ENCODE assay signal across 17 cellular contexts in the genomic region with DNA sequence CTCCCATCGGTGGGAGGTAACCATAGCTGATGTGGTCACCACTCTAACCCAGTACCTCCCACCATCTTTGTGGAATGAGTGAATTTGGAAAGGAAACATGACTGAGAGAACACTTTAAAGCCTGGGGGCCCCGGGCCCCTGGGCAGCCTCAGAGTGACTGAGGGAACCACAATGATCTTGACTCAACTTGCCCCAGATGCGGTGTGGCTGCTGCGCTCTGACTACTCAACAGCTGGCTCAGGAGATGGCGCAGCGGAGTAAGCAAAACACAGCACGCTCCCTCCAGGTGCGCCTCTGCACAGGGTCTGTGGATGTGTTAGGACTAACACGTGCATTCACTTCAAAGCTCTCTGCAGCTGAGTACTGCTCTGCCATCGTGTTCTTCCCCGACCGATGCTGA. TPM values are rescaled to one million over a fixed set of nuclear protein-coding genes. Genes with fewer than 3 reads are reported as not detected.
A peak's percentile ranks its signal among the peaks of the same experiment; 100 is the strongest.
DNase-seq lines count a peak whose midpoint lies in the region; ATAC-seq, FAIRE-seq and TF ChIP-seq lines count a peak whose summit lies in the region.
"Had no signal": no experiment of that assay in that cellular context is flagged by ENCODE, and none has a peak within 500 bp of the region (broad histone marks: within the 10 kb centered on the region; RNA-seq: fewer than 3 reads in every experiment).

No MANE protein-coding gene starts in this region.

- H3K4me1 ChIP-seq in heart right ventricle: peaks cover 0 to 17% (median 7%) of the 10 kb centered on the region in 9 donors

- H3K27me3 ChIP-seq in heart right ventricle (no peaks in the 10 kb centered on the region), bronchial epithelial cell (ENCODE audit: control insufficient read depth, insufficient read depth, low read length) (no peaks in the 10 kb centered on the region)
- H3K27me3 ChIP-seq: MG63 had no signal

- POLR2A ChIA-PET in activated CD4-positive, alpha-beta memory T cell treated with anti-CD3 and anti-CD28 coated beads for 36 hours (lab: Charles Lee): no interaction called here
- POLR2A ChIA-PET in activated CD4-positive, alpha-beta memory T cell treated with anti-CD3 and anti-CD28 coated beads, Interleukin-2, amount 10 ng/mL, durations not matched to agents 7 days and 5 days (lab: Charles Lee): interaction anchor here (1.2 to 1.5 kb wide), 3 partner anchors 24 to 92 kb away, joined by 3 to 5 read pairs (median 4); a partner anchor contains a TSS

- TF ChIP-seq CTCF in heart right ventricle (IDR thresholded peaks at IDR 0.05): no peak
- TF ChIP-seq CTCF in bronchial epithelial cell (IDR thresholded peaks at IDR 0.05; ENCODE audit: insufficient read depth, low read length, severe bottlenecking): no peak
- no peak for TF ChIP-seq CTCF in type B pancreatic cell (conservative IDR thresholded peaks at IDR 0.05)

- FAIRE-seq in bronchial epithelial cell (lab: Jason Lieb, UNC): peak; percentile 40
- FAIRE-seq: RCC 7860 had no signal

- peaks cover 0 to 62% (median 0%) of the 10 kb centered on the region in 9 donors for H3K36me3 ChIP-seq in heart right ventricle
- H3K36me3 ChIP-seq in bronchial epithelial cell (ENCODE audit: control insufficient read depth, insufficient read depth, low read length): peaks cover 10% of the 10 kb centered on the region
- H3K36me3 ChIP-seq: MG63 had no signal

- intact Hi-C loops in activated CD4-positive, alpha-beta memory T cell treated with anti-CD3 and anti-CD28 coated beads for 36 hours (cut with micrococcal nuclease): no loop called here
- intact Hi-C loops in Right ventricle myocardium inferior (cut with DNase I): no loop called here
- intact Hi-C loops in heart right ventricle (cut with DNase I): loop anchor here in 3 of 10 donors (5.0 to 10.0 kb wide), 3 partner anchors 39 to 274 kb away; a partner anchor contains a TSS

- H3K36me3 Mint-ChIP-seq in activated CD4-positive, alpha-beta memory T cell treated with anti-CD3 and anti-CD28 coated beads for 36 hours: no peaks in the 10 kb centered on the region
- no peaks in the 10 kb centered on the region for H3K36me3 Mint-ChIP-seq in activated CD4-positive, alpha-beta memory T cell treated with anti-CD3 and anti-CD28 coated beads, Interleukin-2, amount 10 ng/mL, durations not matched to agents 7 days and 5 days (ENCODE audit: low read depth)
- H3K36me3 Mint-ChIP-seq in type B pancreatic cell: no peaks in the 10 kb centered on the region

- CTCF ChIA-PET in activated CD4-positive, alpha-beta memory T cell treated with anti-CD3 and anti-CD28 coated beads for 36 hours (lab: Charles Lee): interaction anchor here (0.7 to 2.1 kb wide), 2 partner anchors 9 to 93 kb away, joined by 3 to 23 read pairs; a partner anchor contains a TSS
- CTCF ChIA-PET in activated CD4-positive, alpha-beta memory T cell treated with anti-CD3 and anti-CD28 coated beads, Interleukin-2, amount 10 ng/mL, durations not matched to agents 7 days and 5 days (lab: Charles Lee): interaction anchor here (2.4 kb wide), 1 partner anchor 93 kb away, joined by 15 read pairs; no protein-coding TSS in a partner anchor

- H3K9me3 Mint-ChIP-seq in activated CD4-positive, alpha-beta memory T cell treated with anti-CD3 and anti-CD28 coated beads for 36 hours: no peaks in the 10 kb centered on the region
- no peaks in the 10 kb centered on the region for H3K9me3 Mint-ChIP-seq in activated CD4-positive, alpha-beta memory T cell treated with anti-CD3 and anti-CD28 coated beads, Interleukin-2, amount 10 ng/mL, durations not matched to agents 7 days and 5 days
- no peaks in the 10 kb centered on the region for H3K9me3 Mint-ChIP-seq in type B pancreatic cell
- H3K9me3 Mint-ChIP-seq: CD4-positive, alpha-beta memory T cell had no signal

- no peak overlapping the region for H3K4me3 Mint-ChIP-seq in activated CD4-positive, alpha-beta memory T cell treated with anti-CD3 and anti-CD28 coated beads for 36 hours
- H3K4me3 Mint-ChIP-seq in activated CD4-positive, alpha-beta memory T cell treated with anti-CD3 and anti-CD28 coated beads, Interleukin-2, amount 10 ng/mL, durations not matched to agents 7 days and 5 days: no peak overlapping the region
- no peak overlapping the region for H3K4me3 Mint-ChIP-seq in type B pancreatic cell
- H3K4me3 Mint-ChIP-seq: CD4-positive, alpha-beta memory T cell had no signal

- WGBS in heart right ventricle, 2 donors: 88% methylated on average over 12 of the region's 12 CpGs

- no peak overlapping the region for H3K27ac Mint-ChIP-seq in activated CD4-positive, alpha-beta memory T cell treated with anti-CD3 and anti-CD28 coated beads for 36 hours
- H3K27ac Mint-ChIP-seq in activated CD4-positive, alpha-beta memory T cell treated with anti-CD3 and anti-CD28 coated beads, Interleukin-2, amount 10 ng/mL, durations not matched to agents 7 days and 5 days: no peak overlapping the region
- H3K27ac Mint-ChIP-seq in type B pancreatic cell: no peak overlapping the region
- H3K27ac Mint-ChIP-seq: CD4-positive, alpha-beta memory T cell had no signal

- no peaks in the 10 kb centered on the region for H3K27me3 Mint-ChIP-seq in activated CD4-positive, alpha-beta memory T cell treated with anti-CD3 and anti-CD28 coated beads for 36 hours
- no peaks in the 10 kb centered on the region for H3K27me3 Mint-ChIP-seq in activated CD4-positive, alpha-beta memory T cell treated with anti-CD3 and anti-CD28 coated beads, Interleukin-2, amount 10 ng/mL, durations not matched to agents 7 days and 5 days
- no peaks in the 10 kb centered on the region for H3K27me3 Mint-ChIP-seq in type B pancreatic cell
- H3K27me3 Mint-ChIP-seq: CD4-positive, alpha-beta memory T cell had no signal

- H3K4me3 ChIP-seq in heart right ventricle (no peak overlapping the region), bronchial epithelial cell (ENCODE audit: low read depth, low read length) (no peak overlapping the region)
- H3K4me3 ChIP-seq: MG63 had no signal

- ATAC-seq in Right ventricle myocardium inferior: no peak
- no peak for ATAC-seq in heart right ventricle

- H3K9me3 ChIP-seq in heart right ventricle: no peaks in the 10 kb centered on the region
- H3K9me3 ChIP-seq: MG63 had no signal

- peaks cover 2% of the 10 kb centered on the region for H3K4me1 Mint-ChIP-seq in activated CD4-positive, alpha-beta memory T cell treated with anti-CD3 and anti-CD28 coated beads for 36 hours (ENCODE audit: low read depth)
- peaks cover 3% of the 10 kb centered on the region for H3K4me1 Mint-ChIP-seq in activated CD4-positive, alpha-beta memory T cell treated with anti-CD3 and anti-CD28 coated beads, Interleukin-2, amount 10 ng/mL, durations not matched to agents 7 days and 5 days
- H3K4me1 Mint-ChIP-seq in type B pancreatic cell (ENCODE audit: unreplicated experiment): peaks cover 3% of the 10 kb centered on the region

- peak; percentile 42 for DNase-seq in activated CD4-positive, alpha-beta memory T cell treated with anti-CD3 and anti-CD28 coated beads for 36 hours
- no peak for DNase-seq in activated CD4-positive, alpha-beta memory T cell treated with anti-CD3 and anti-CD28 coated beads, Interleukin-2, amount 10 ng/mL, durations not matched to agents 7 days and 5 days
- DNase-seq in Right ventricle myocardium inferior (ENCODE audit: missing footprints): peak; percentile 43
- DNase-seq in heart right ventricle: no peak
- DNase-seq in bronchial epithelial cell (ENCODE audit: low read depth): no peak
- no peak for DNase-seq in NCI-H446 treated with DMSO at 0.1 percent for 48 hours (lab: John Stamatoyannopoulos, UW)
- DNase-seq in NCI-H2171 (lab: John Stamatoyannopoulos, UW): no peak
- DNase-seq in type B pancreatic cell (ENCODE audit: extremely low spot score, unreplicated experiment): no peak
- DNase-seq: CD4-positive, alpha-beta memory T cell; H7; Karpas-422; MG63; NCI-H1092; NCI-H146; NCI-H2081; NCI-H524 treated with DMSO at 0.1 percent for 48 hours had no signal

- peak overlapping the region in 1 of 10 donors; percentile 68 for H3K27ac ChIP-seq in heart right ventricle

RNA-seq across cellular contexts. Expression of a gene that starts 6.0 kb away (rescaled TPM):
- 10 to 100 TPM in 1 of 2 experiments, 1 to 10 TPM in 1; 8.8 to 10.2 TPM for total RNA-seq in activated CD4-positive, alpha-beta memory T cell treated with anti-CD3 and anti-CD28 coated beads for 36 hours
- 10 to 100 TPM; 12.2 to 13.3 TPM for total RNA-seq in activated CD4-positive, alpha-beta memory T cell treated with anti-CD3 and anti-CD28 coated beads, Interleukin-2, amount 10 ng/mL, durations not matched to agents 7 days and 5 days
- 3.7 TPM for total RNA-seq in Right ventricle myocardium inferior
- 10 to 100 TPM in 1 of 10 donors, 1 to 10 TPM in 9; 3.4 to 10.5 (median 6.0) TPM for total RNA-seq in heart right ventricle
- polyA plus RNA-seq in heart right ventricle: 1 to 10 TPM; 4.9 to 7.2 TPM
- total RNA-seq in bronchial epithelial cell: 14.1 and 15.5 TPM in 2 replicates
- 16.9 and 29.2 TPM in 2 replicates for total RNA-seq in type B pancreatic cell (ENCODE audit: low replicate concordance)

RNA-seq across cellular contexts. Expression of a gene that starts 15.6 kb away (rescaled TPM):
- total RNA-seq in activated CD4-positive, alpha-beta memory T cell treated with anti-CD3 and anti-CD28 coated beads for 36 hours: 10 to 100 TPM; 12.8 to 15.3 TPM
- total RNA-seq in activated CD4-positive, alpha-beta memory T cell treated with anti-CD3 and anti-CD28 coated beads, Interleukin-2, amount 10 ng/mL, durations not matched to agents 7 days and 5 days: 1 to 10 TPM; 5.6 to 7.4 TPM
- total RNA-seq in Right ventricle myocardium inferior (0.65 TPM), heart right ventricle (1 to 10 TPM in 2 of 10 donors, under 1 TPM in 8; 0.21 to 3.7 (median 0.78) TPM), bronchial epithelial cell (32.6 and 34.5 TPM in 2 replicates), type B pancreatic cell (ENCODE audit: low replicate concordance) (7.9 and 9.6 TPM in 2 replicates)
- 1 to 10 TPM in 1 of 2 donors, under 1 TPM in 1; 0.80 to 7.6 TPM for polyA plus RNA-seq in heart right ventricle

RNA-seq across cellular contexts. Expression of a gene that starts 24.4 kb away (rescaled TPM):
- 1 to 10 TPM; 2.1 to 2.9 TPM for total RNA-seq in activated CD4-positive, alpha-beta memory T cell treated with anti-CD3 and anti-CD28 coated beads for 36 hours
- 1 to 10 TPM; 3.2 to 3.6 TPM for total RNA-seq in activated CD4-positive, alpha-beta memory T cell treated with anti-CD3 and anti-CD28 coated beads, Interleukin-2, amount 10 ng/mL, durations not matched to agents 7 days and 5 days
- 0.46 TPM for total RNA-seq in Right ventricle myocardium inferior
- 1 to 10 TPM in 3 of 10 donors, under 1 TPM in 7; 0.11 to 1.2 (median 0.85) TPM for total RNA-seq in heart right ventricle
- 1 to 10 TPM in 1 of 2 donors, under 1 TPM in 1; 0.88 to 1.2 TPM for polyA plus RNA-seq in heart right ventricle
- total RNA-seq in bronchial epithelial cell: 0.38 and 0.53 TPM in 2 replicates
- total RNA-seq in type B pancreatic cell (ENCODE audit: low replicate concordance): 6.9 and 9.4 TPM in 2 replicates

RNA-seq across cellular contexts. Expression of a gene that starts 24.6 kb away (rescaled TPM):
- 100 to 1,000 TPM; 255 to 273 TPM for total RNA-seq in activated CD4-positive, alpha-beta memory T cell treated with anti-CD3 and anti-CD28 coated beads for 36 hours
- total RNA-seq in activated CD4-positive, alpha-beta memory T cell treated with anti-CD3 and anti-CD28 coated beads, Interleukin-2, amount 10 ng/mL, durations not matched to agents 7 days and 5 days: 100 to 1,000 TPM; 225 to 226 TPM
- total RNA-seq in Right ventricle myocardium inferior (95.4 TPM), heart right ventricle (100 to 1,000 TPM in 6 of 10 donors, 10 to 100 TPM in 4; 84.4 to 132 (median 111) TPM), bronchial epithelial cell (17.9 and 20.1 TPM in 2 replicates), type B pancreatic cell (ENCODE audit: low replicate concordance) (160 and 190 TPM in 2 replicates)
- 10 to 100 TPM; 13.2 to 16.0 TPM for polyA plus RNA-seq in heart right ventricle

RNA-seq across cellular contexts. Expression of a gene that starts 44.3 kb away (rescaled TPM):
- 10 to 100 TPM; 50.5 to 54.5 TPM for total RNA-seq in activated CD4-positive, alpha-beta memory T cell treated with anti-CD3 and anti-CD28 coated beads for 36 hours
- total RNA-seq in activated CD4-positive, alpha-beta memory T cell treated with anti-CD3 and anti-CD28 coated beads, Interleukin-2, amount 10 ng/mL, durations not matched to agents 7 days and 5 days: 10 to 100 TPM; 49.5 to 52.1 TPM
- total RNA-seq in Right ventricle myocardium inferior: 18.2 TPM
- 10 to 100 TPM in 7 of 10 donors, 1 to 10 TPM in 3; 5.9 to 31.0 (median 13.2) TPM for total RNA-seq in heart right ventricle
- 100 to 1,000 TPM in 1 of 2 donors, 10 to 100 TPM in 1; 50.8 to 132 TPM for polyA plus RNA-seq in heart right ventricle
- 16.0 and 53.2 TPM in 2 replicates for total RNA-seq in bronchial epithelial cell
- total RNA-seq in type B pancreatic cell (ENCODE audit: low replicate concordance): 16.1 and 20.6 TPM in 2 replicates

Comparison
In these comparisons a context has a peak if more than half of its experiments do, and no peak if none do; other contexts are left out.
1. DNase-seq: peak in activated CD4-positive, alpha-beta memory T cell treated with anti-CD3 and anti-CD28 coated beads for 36 hours (single experiment) and Right ventricle myocardium inferior (single experiment); none in activated CD4-positive, alpha-beta memory T cell treated with anti-CD3 and anti-CD28 coated beads, Interleukin-2, amount 10 ng/mL, durations not matched to agents 7 days and 5 days (single experiment), heart right ventricle (0 of 2), bronchial epithelial cell (single experiment), NCI-H446 treated with DMSO at 0.1 percent for 48 hours (single experiment), NCI-H2171 (single experiment) and type B pancreatic cell (single experiment).